Comparison of ENCODE assay signal across 19 cellular contexts in the genomic region with DNA sequence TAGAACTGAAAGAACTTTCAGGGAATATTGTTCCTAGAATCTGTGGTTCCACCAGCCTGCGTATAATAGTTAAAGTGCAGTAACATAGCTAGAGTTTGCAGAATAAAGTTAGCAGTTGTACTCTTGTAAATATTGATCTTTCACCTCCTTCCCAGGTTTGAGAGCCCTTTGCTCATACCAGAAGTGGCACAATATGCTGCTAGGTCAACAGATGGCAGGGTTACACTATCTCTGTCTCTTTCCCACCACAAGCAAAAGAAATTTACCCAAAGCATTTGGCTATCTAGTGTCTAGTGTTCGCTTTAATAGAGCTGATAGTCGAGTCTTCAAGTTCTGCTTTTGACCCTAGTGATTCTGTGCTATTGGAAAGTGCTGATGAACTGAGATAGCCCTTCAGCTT.
DNase-seq lines count a peak whose midpoint lies in the region; ATAC-seq, FAIRE-seq and TF ChIP-seq lines count a peak whose summit lies in the region.
"Had no signal": no experiment of that assay in that cellular context is flagged by ENCODE, and none has a peak within 500 bp of the region (broad histone marks: within the 10 kb centered on the region; RNA-seq: fewer than 3 reads in every experiment).

No MANE protein-coding gene starts in this region.

- FAIRE-seq in D721Med (lab: Jason Lieb, UNC), result peak; percentile 21

- TF ChIP-seq CTCF in D721Med (IDR thresholded peaks at IDR 0.05; ENCODE audit: insufficient read depth, missing control alignments) (no peak), LNCaP clone FGC (IDR thresholded peaks at IDR 0.05; ENCODE audit: control insufficient read depth, extremely low read depth, insufficient read depth) (0 out of 2 replicates have a peak, but pooled peaks have one; percentile 20), RWPE2 (IDR thresholded peaks at IDR 0.05; ENCODE audit: poor library complexity, severe bottlenecking) (peak; percentile 13), fibroblast of villous mesenchyme (IDR thresholded peaks at IDR 0.05; ENCODE audit: insufficient read depth, low read depth, low read length) (peak; percentile 17)

- H3K36me3 ChIP-seq in RWPE2 (ENCODE audit: low read depth), result no peaks in the 10 kb centered on the region
- H3K36me3 ChIP-seq: sigmoid colon, thoracic aorta had no signal

- H3K4me3 ChIP-seq in LNCaP clone FGC (ENCODE audit: low read depth, low read length), result no peak overlapping the region
- H3K4me3 ChIP-seq in RWPE2 (ENCODE audit: severe bottlenecking), result no peak overlapping the region
- H3K4me3 ChIP-seq in fibroblast of villous mesenchyme (ENCODE audit: low read depth, low read length), result no peak overlapping the region
- H3K4me3 ChIP-seq: GM23338, sigmoid colon, thoracic aorta had no signal

- ATAC-seq in RWPE2 (ENCODE audit: low read depth) (0 out of 3 replicates have a peak, but pooled peaks have one; percentile 12), GM21526 (IDR thresholded peaks at IDR 0.05; ENCODE audit: low FRiP score, unreplicated experiment) (no peak)
- ATAC-seq: GM23338 had no signal

- DNase-seq in D721Med (ENCODE audit: insufficient read length, low spot score) (no peak), LNCaP clone FGC (ENCODE audit: low read depth) (no peak), RWPE2 (ENCODE audit: low spot score) (no peak), fibroblast of villous mesenchyme (ENCODE audit: low read depth) (peak; percentile 1), ureter (ENCODE audit: low spot score) (no peak), NCI-H1048 (lab: John Stamatoyannopoulos, UW) (no peak), amygdala (lab: John Stamatoyannopoulos, UW) (no peak)
- DNase-seq: activated CD4-positive, alpha-beta T cell treated with anti-CD3 and anti-CD28 coated beads for 1 hour; activated naive CD4-positive, alpha-beta T cell; activated T-cell treated with anti-CD3 and anti-CD28 coated beads, Interleukin-2, amount 50 U/mL, for 24 hours; erythroblast; GF-D8; NCI-H774; RPMI8226; sigmoid colon had no signal

- H3K4me1 ChIP-seq in RWPE2 (ENCODE audit: insufficient read depth, poor library complexity, severe bottlenecking), result no peaks in the 10 kb centered on the region
- H3K4me1 ChIP-seq: parathyroid adenoma, sigmoid colon had no signal

- H3K9me3 ChIP-seq in RWPE2 (ENCODE audit: severe bottlenecking), result no peaks in the 10 kb centered on the region
- H3K9me3 ChIP-seq: sigmoid colon, thoracic aorta had no signal

- H3K27ac ChIP-seq in RWPE2 (ENCODE audit: poor library complexity, severe bottlenecking), result no peak overlapping the region
- H3K27ac ChIP-seq: parathyroid adenoma, sigmoid colon, thoracic aorta had no signal

- H3K27me3 ChIP-seq in RWPE2 (ENCODE audit: insufficient read depth, poor library complexity, severe bottlenecking), result no peaks in the 10 kb centered on the region
- H3K27me3 ChIP-seq: sigmoid colon had no signal
